In the genomic region with DNA sequence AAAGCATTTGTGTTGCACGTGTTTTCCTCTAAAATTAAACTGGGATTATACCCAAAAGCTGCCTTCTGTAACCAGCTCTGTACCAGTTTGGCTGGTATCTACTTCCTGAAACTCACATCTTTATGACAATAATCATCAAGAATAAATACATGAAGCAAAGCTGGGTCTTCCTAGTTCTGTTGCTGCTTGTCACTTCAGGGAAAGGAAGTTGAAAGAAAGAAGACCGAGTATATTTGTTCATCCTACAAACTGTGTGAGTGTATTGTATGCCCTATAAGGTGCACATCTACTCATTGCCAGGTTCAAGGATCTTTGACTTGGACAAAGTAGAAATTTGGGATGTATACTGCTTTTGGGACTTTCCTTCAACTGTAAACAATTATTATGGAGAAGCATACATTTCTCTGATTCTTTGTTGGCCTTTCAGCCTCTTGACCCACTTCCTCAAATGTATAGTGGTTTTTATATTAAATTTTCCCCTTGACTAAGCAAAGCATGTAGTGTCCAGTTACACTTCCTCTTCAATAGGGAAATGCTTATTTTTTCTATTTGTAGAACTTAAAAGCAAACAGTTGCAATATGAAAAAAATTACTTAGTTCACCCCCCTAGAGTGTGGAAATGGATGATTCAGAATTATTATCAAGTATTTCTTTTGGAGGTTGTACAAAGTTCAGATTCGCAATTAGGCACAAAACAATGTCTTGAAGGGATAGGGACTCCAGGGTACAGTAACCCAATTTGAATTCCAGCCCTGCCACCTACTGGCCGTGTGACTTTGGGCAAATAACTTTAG, we compare ENCODE assay signal across 9 cellular contexts. TPM values are rescaled to one million over a fixed set of nuclear protein-coding genes. Genes with fewer than 3 reads are reported as not detected.
DNase-seq lines count a peak whose midpoint lies in the region; TF ChIP-seq lines count a peak whose summit lies in the region.
"Had no signal": no experiment of that assay in that cellular context is flagged by ENCODE, and none has a peak within 500 bp of the region (broad histone marks: within the 10 kb centered on the region; RNA-seq: fewer than 3 reads in every experiment).

No MANE protein-coding gene starts in this region.

- H3K9me3 Mint-ChIP-seq in CD8-positive, alpha-beta memory T cell = no peaks in the 10 kb centered on the region
- peaks cover 3 to 9% of the 10 kb centered on the region in 2 experiments; a peak in 4 of 5 replicates for H3K9me3 Mint-ChIP-seq in H9

- no peak overlapping the region for H2BK5ac ChIP-seq in H9 (ENCODE audit: insufficient read length, low read length)

- peak; percentile 20 to 62 (median 32) for DNase-seq in CD8-positive, alpha-beta memory T cell
- DNase-seq in H9 = peak; percentile 47
- DNase-seq in NCI-H82 treated with DMSO at 0.1 percent for 48 hours (lab: John Stamatoyannopoulos, UW; ENCODE audit: unreplicated experiment) = peak; percentile 19
- peak; percentile 57 for DNase-seq in activated T-cell treated with anti-CD3 and anti-CD28 coated beads, Interleukin-2, amount 50 U/mL, for 1 hour
- peak; percentile 64 for DNase-seq in fibroblast of peridontal ligament (ENCODE audit: extremely low read depth)
- DNase-seq in NCI-H146 (lab: John Stamatoyannopoulos, UW) = no peak
- no peak for DNase-seq in GM19240 (ENCODE audit: insufficient read length, low spot score)

- TF ChIP-seq CTCF in H9 (conservative IDR thresholded peaks at IDR 0.05) = peak; percentile 76
- TF ChIP-seq CTCF in parathyroid adenoma (IDR thresholded peaks at IDR 0.05) = peak; percentile 22

- no peak overlapping the region for H3K4me2 ChIP-seq in H9 (ENCODE audit: insufficient read depth, insufficient read length, low read length)
- no peak overlapping the region for H3K4me2 ChIP-seq in parathyroid adenoma (ENCODE audit: low read length)

- H3K79me1 ChIP-seq in H9 (ENCODE audit: insufficient read depth, low read depth, low read length, poor library complexity, severe bottlenecking) = no peaks in the 10 kb centered on the region

- H2BK120ac ChIP-seq in H9 (ENCODE audit: low read depth, low read length, poor library complexity, severe bottlenecking) = no peak overlapping the region

- H4K20me1 ChIP-seq in H9 (ENCODE audit: control insufficient read depth, insufficient read depth, insufficient read length) = no peaks in the 10 kb centered on the region

- CTCF ChIA-PET in CD8-positive, alpha-beta memory T cell (lab: Charles Lee) = interaction anchor here (0.8 to 2.8 kb wide), 8 partner anchors 10 to 177 kb away, joined by 3 to 9 read pairs (median 5); no protein-coding TSS in a partner anchor

- H2BK15ac ChIP-seq in H9 (ENCODE audit: low read depth, low read length) = no peak overlapping the region

- no peaks in the 10 kb centered on the region for H3K9me3 ChIP-seq in CD8-positive, alpha-beta memory T cell (ENCODE audit: low read length)
- H3K9me3 ChIP-seq in H9 (ENCODE audit: control insufficient read depth, low read depth, low read length) = peaks cover 4% of the 10 kb centered on the region
- H3K9me3 ChIP-seq in parathyroid adenoma (ENCODE audit: control insufficient read depth, low read length) = no peaks in the 10 kb centered on the region

- H2AFZ ChIP-seq in H9 (ENCODE audit: low read length) (no peak overlapping the region), parathyroid adenoma (no peak overlapping the region)

- WGBS in H9 (ENCODE audit: extremely low coverage, insufficient read length, low lambda C conversion rate) = no CpG with 5 or more reads among the region's 4 CpGs

- H3K9ac ChIP-seq in H9 (ENCODE audit: extremely low read depth, insufficient read length, low read length) (no peak overlapping the region), parathyroid adenoma (no peak overlapping the region)

- H4K91ac ChIP-seq in H9 (ENCODE audit: insufficient read length, low read depth, low read length) = no peak overlapping the region

- H3K23ac ChIP-seq in H9 (ENCODE audit: insufficient read length, low read depth, low read length) = no peak overlapping the region

- no peak overlapping the region for H3K56ac ChIP-seq in H9 (ENCODE audit: insufficient read length, low read depth, low read length)

- no peak overlapping the region for H3K4me3 ChIP-seq in CD8-positive, alpha-beta memory T cell (ENCODE audit: low read length)
- no peak overlapping the region for H3K4me3 ChIP-seq in parathyroid adenoma (ENCODE audit: low read depth, low read length)
- H3K4me3 ChIP-seq: SJSA1 had no signal

- no peak overlapping the region for H3K4me3 Mint-ChIP-seq in CD8-positive, alpha-beta memory T cell
- no peak overlapping the region; a peak in 1 of 5 replicates for H3K4me3 Mint-ChIP-seq in H9

- H2AK5ac ChIP-seq in H9 (ENCODE audit: insufficient read length, low read length) = no peak overlapping the region

- H3K4ac ChIP-seq in H9 (ENCODE audit: low read depth, low read length) = no peak overlapping the region

- H3K4me1 ChIP-seq in CD8-positive, alpha-beta memory T cell (ENCODE audit: insufficient read depth, low read length) = no peaks in the 10 kb centered on the region
- H3K4me1 ChIP-seq in H9 (ENCODE audit: insufficient read depth, low read length) = no peaks in the 10 kb centered on the region
- no peaks in the 10 kb centered on the region for H3K4me1 ChIP-seq in parathyroid adenoma
- H3K4me1 ChIP-seq: SJSA1 had no signal

- no peak overlapping the region for H3K27ac Mint-ChIP-seq in CD8-positive, alpha-beta memory T cell
- H3K27ac Mint-ChIP-seq in H9 = no peak overlapping the region

- peaks cover 19 to 20% of the 10 kb centered on the region in 2 donors for H3K27me3 Mint-ChIP-seq in CD8-positive, alpha-beta memory T cell
- no peaks in the 10 kb centered on the region; the same call in none of the 2 replicates for H3K27me3 Mint-ChIP-seq in H9 (ENCODE audit: low read depth)

- H3K14ac ChIP-seq in H9 (ENCODE audit: insufficient read depth, low read length) = no peak overlapping the region

- no peak overlapping the region for H2BK20ac ChIP-seq in H9 (ENCODE audit: low read depth, low read length, poor library complexity, severe bottlenecking)

- H3K4me1 Mint-ChIP-seq in CD8-positive, alpha-beta memory T cell = peaks cover 10 to 14% (median 13%) of the 10 kb centered on the region in 3 donors
- 0 out of 4 replicates have a peak, but pooled peaks cover 0 to 3% of the 10 kb centered on the region in 2 experiments for H3K4me1 Mint-ChIP-seq in H9

- no peak overlapping the region for H2BK12ac ChIP-seq in H9 (ENCODE audit: insufficient read length, low read depth, low read length)

- no peak overlapping the region for H3K18ac ChIP-seq in H9 (ENCODE audit: insufficient read length, low read depth, low read length)

- no peaks in the 10 kb centered on the region for H3K36me3 ChIP-seq in CD8-positive, alpha-beta memory T cell (ENCODE audit: insufficient read depth, low read length)
- H3K36me3 ChIP-seq in parathyroid adenoma (ENCODE audit: control insufficient read depth, insufficient read depth, low read length) = no peaks in the 10 kb centered on the region
- H3K36me3 ChIP-seq: SJSA1 had no signal

- H3K79me2 ChIP-seq in H9 (ENCODE audit: insufficient read depth, low read length) (no peaks in the 10 kb centered on the region), parathyroid adenoma (no peaks in the 10 kb centered on the region)

- H3K27me3 ChIP-seq in CD8-positive, alpha-beta memory T cell (ENCODE audit: insufficient read depth, low read length, poor library complexity, severe bottlenecking) = no peaks in the 10 kb centered on the region
- H3K27me3 ChIP-seq in H9 (ENCODE audit: insufficient read depth, low read length) (no peaks in the 10 kb centered on the region), parathyroid adenoma (ENCODE audit: control insufficient read depth, insufficient read depth, low read length) (no peaks in the 10 kb centered on the region)
- H3K27me3 ChIP-seq: SJSA1 had no signal

- H3K23me2 ChIP-seq in H9 (ENCODE audit: insufficient read length, low read depth, low read length, poor library complexity, severe bottlenecking) = no peaks in the 10 kb centered on the region

- H4K5ac ChIP-seq in H9 (ENCODE audit: insufficient read length, low read depth, low read length) = no peak overlapping the region

- POLR2A ChIA-PET in CD8-positive, alpha-beta memory T cell (lab: Charles Lee) = no interaction called here

- H3K36me3 Mint-ChIP-seq in CD8-positive, alpha-beta memory T cell = peaks cover 0 to 2% (median 0%) of the 10 kb centered on the region in 3 donors
- H3K36me3 Mint-ChIP-seq in H9 (ENCODE audit: insufficient read depth in 1 of 3, low read depth in 3 of 3) = peaks cover 3 to 5% (median 4%) of the 10 kb centered on the region in 3 experiments; a peak in 5 of 7 replicates

- H3K27ac ChIP-seq in CD8-positive, alpha-beta memory T cell (ENCODE audit: low read depth, low read length) = no peak overlapping the region
- H3K27ac ChIP-seq in H9 (ENCODE audit: insufficient read length, low read depth, low read length) (no peak overlapping the region), parathyroid adenoma (no peak overlapping the region)
- H3K27ac ChIP-seq: SJSA1 had no signal

- no peak overlapping the region for H4K8ac ChIP-seq in H9 (replicated peaks; ENCODE audit: insufficient read length, low read depth, low read length)

- no peak overlapping the region for H3T11ph ChIP-seq in H9 (ENCODE audit: low read length)

RNA-seq across cellular contexts. Expression of gene IFNGR2, which starts 28.9 kb away (rescaled TPM):
- total RNA-seq in CD8-positive, alpha-beta memory T cell = 1 to 10 TPM; 2.3 to 3.1 TPM
- 3.1 TPM for polyA plus RNA-seq in CD8-positive, alpha-beta memory T cell
- total RNA-seq in H9 (2021) = 44.1 and 46.1 TPM in 2 replicates

RNA-seq across cellular contexts. Expression of gene IFNAR1, which starts 49.5 kb away (rescaled TPM):
- 10 to 100 TPM; 31.6 to 34.1 TPM for total RNA-seq in CD8-positive, alpha-beta memory T cell
- polyA plus RNA-seq in CD8-positive, alpha-beta memory T cell = 54.6 TPM
- 14.2 and 15.8 TPM in 2 replicates for total RNA-seq in H9 (2021)

Comparison
In these comparisons a context has a peak if more than half of its experiments do, and no peak if none do; other contexts are left out.
1. DNase-seq: peak in CD8-positive, alpha-beta memory T cell (5 of 5), H9 (single experiment), NCI-H82 treated with DMSO at 0.1 percent for 48 hours (single experiment), activated T-cell treated with anti-CD3 and anti-CD28 coated beads, Interleukin-2, amount 50 U/mL, for 1 hour (single experiment) and fibroblast of peridontal ligament (single experiment); none in NCI-H146 (single experiment) and GM19240 (single experiment).
2. RNA of gene IFNGR2, which starts 28.9 kb away (total RNA-seq): 44.1 to 46.1 TPM in H9; 2.3 to 3.1 TPM in CD8-positive, alpha-beta memory T cell; every median in the first group is over 10 times any median in the second.